Comparison of ENCODE assay signal across 10 cellular contexts in genomic region chr21:34642211-34643075, GRCh38. TPM values are rescaled to one million over a fixed set of nuclear protein-coding genes. Genes with fewer than 3 reads are reported as not detected.
DNase-seq lines count a peak whose midpoint lies in the region; ATAC-seq, FAIRE-seq and TF ChIP-seq lines count a peak whose summit lies in the region.
"Had no signal": no experiment of that assay in that cellular context is flagged by ENCODE, and none has a peak within 500 bp of the region (broad histone marks: within the 10 kb centered on the region; RNA-seq: fewer than 3 reads in every experiment).

No MANE protein-coding gene starts in this region.

- 0 out of 2 replicates have a peak overlapping the region, but pooled peaks have one; percentile 6 for H3K4me3 ChIP-seq in GM12878

- SMC1A ChIA-PET in GM12878 (lab: Charles Lee; ENCODE audit: uncharacterized antibody, unreplicated experiment), result interaction anchor here (0.8 to 6.0 kb wide), 8 partner anchors 11 to 53 kb away, joined by 3 to 24 read pairs (median 4); partner anchors contain the start of gene CLIC6

- H3K27me3 Mint-ChIP-seq in osteocyte (ENCODE audit: unreplicated experiment), result peaks cover 9% of the 10 kb centered on the region

- no peaks in the 10 kb centered on the region for H4K20me1 ChIP-seq in GM12878 (ENCODE audit: control insufficient read depth, insufficient read depth)

- peak; percentile 66 for FAIRE-seq in GM12878 (lab: Jason Lieb, UNC)
- FAIRE-seq: TTC549 had no signal

- POLR2A ChIA-PET in GM12878 (lab: Charles Lee), result interaction anchor here (0.8 to 1.6 kb wide), 3 partner anchors 25 to 667 kb away, joined by 3 to 6 read pairs (median 6); no protein-coding TSS in a partner anchor

- CTCF ChIA-PET in GM12878 (lab: Yijun Ruan, JAX), result interaction anchor here (1.0 to 2.7 kb wide), 6 partner anchors 11 to 51 kb away, joined by 3 to 16 read pairs (median 6); no protein-coding TSS in a partner anchor

- H3K9ac ChIP-seq in GM12878 (ENCODE audit: control insufficient read depth, insufficient read depth, low read length), result peak overlapping the region; percentile 13

- no peak for TF ChIP-seq RAD21 in GM12878 (IDR thresholded peaks at IDR 0.05; ENCODE audit: insufficient read depth, low read depth, low read length)

- DNase-seq in GM03348 (ENCODE audit: low spot score) (peak; percentile 55), GM12878 (ENCODE audit: low read depth, low spot score) (peak; percentile 87), osteocyte (ENCODE audit: extremely low spot score, unreplicated experiment) (no peak), sciatic nerve (ENCODE audit: low spot score) (no peak), activated gamma-delta T cell (lab: John Stamatoyannopoulos, UW) (no peak)
- no peak for DNase-seq in activated naive CD4-positive, alpha-beta T cell (lab: John Stamatoyannopoulos, UW)

- H3K4me1 ChIP-seq in GM12878 (ENCODE audit: control insufficient read depth, insufficient read depth, low read length), result peaks cover 60% of the 10 kb centered on the region

- no peaks in the 10 kb centered on the region for H3K36me3 Mint-ChIP-seq in osteocyte (ENCODE audit: unreplicated experiment)

- H3K27me3 ChIP-seq in GM12878 (replicated peaks in 1 of 2; ENCODE audit: control insufficient read depth in 2 of 2, insufficient read depth in 2 of 2, low read length in 1 of 2), result no peaks in the 10 kb centered on the region

- TF ChIP-seq POLR2A in GM12878 (IDR thresholded peaks at IDR 0.05; ENCODE audit: low read depth, low read length), result no peak; the same call in 1 of the 2 replicates

- TF ChIP-seq CTCF in GM12878 (IDR thresholded peaks at IDR 0.05 in 2 of 3, conservative IDR thresholded peaks at IDR 0.05 in 1 of 3; ENCODE audit: control insufficient read depth in 2 of 3, extremely low read depth in 1 of 3, insufficient read depth in 1 of 3, low read depth in 3 of 3, low read length in 3 of 3) (no peak), osteocyte (IDR thresholded peaks at IDR 0.05) (no peak)

- BruUV-seq in GM12878 (replicated peaks; lab: Mats Ljungman, UMichigan), result no TSS peak

- H3K36me3 ChIP-seq in GM12878 (ENCODE audit: control insufficient read depth in 2 of 2, insufficient read depth in 2 of 2, low read length in 1 of 2), result no peaks in the 10 kb centered on the region

- ATAC-seq in GM19467 (IDR thresholded peaks at IDR 0.05; ENCODE audit: unreplicated experiment), result peak; percentile 61
- peak; percentile 55 for ATAC-seq in HG03175 (IDR thresholded peaks at IDR 0.05; ENCODE audit: unreplicated experiment)
- ATAC-seq in GM12878, result peak; percentile 77
- no peak for ATAC-seq in sciatic nerve

- H3K4me1 Mint-ChIP-seq in osteocyte (ENCODE audit: unreplicated experiment), result no peaks in the 10 kb centered on the region

- H3K4me3 Mint-ChIP-seq in osteocyte (ENCODE audit: unreplicated experiment), result no peak overlapping the region

- no peak overlapping the region for H3K27ac Mint-ChIP-seq in osteocyte (ENCODE audit: unreplicated experiment)

- no peaks in the 10 kb centered on the region for H3K79me2 ChIP-seq in GM12878 (ENCODE audit: control insufficient read depth, insufficient read depth, low read length)

- in situ Hi-C loops in GM12878 (cut with MboI), result no loop called here

- no peaks in the 10 kb centered on the region for H3K9me3 Mint-ChIP-seq in osteocyte (ENCODE audit: unreplicated experiment)

- H2AFZ ChIP-seq in GM12878 (ENCODE audit: control insufficient read depth, low read depth, low read length), result peak overlapping the region; percentile 18

- peak in 1 of 2 experiments; percentile 65; a peak in 2 of 4 replicates for TF ChIP-seq EP300 in GM12878 (IDR thresholded peaks at IDR 0.05; ENCODE audit: borderline replicate concordance in 1 of 2, control insufficient read depth in 1 of 2, low read depth in 2 of 2, low read length in 2 of 2)

- H3K9me3 ChIP-seq in GM12878 (replicated peaks; ENCODE audit: control insufficient read depth, insufficient read depth, low read length), result no peaks in the 10 kb centered on the region; the same call in 2 of the 3 replicates

- H3K4me2 ChIP-seq in GM12878 (ENCODE audit: control insufficient read depth, insufficient read depth), result peak overlapping the region; percentile 17

- RAD21 ChIA-PET in GM12878 (lab: Charles Lee; ENCODE audit: unreplicated experiment), result interaction anchor here (0.9 to 1.2 kb wide), 3 partner anchors 11 to 55 kb away, joined by 3 read pairs; no protein-coding TSS in a partner anchor

- intact Hi-C loops in GM12878 (cut with micrococcal nuclease; ENCODE audit: unreplicated experiment) (loop anchor here (1.0 to 5.0 kb wide), 2 partner anchors 31 to 225 kb away; no protein-coding TSS in a partner anchor), sciatic nerve (cut with DNase I) (no loop called here)

- peak overlapping the region; percentile 97 for H3K27ac ChIP-seq in GM12878 (ENCODE audit: control insufficient read depth, insufficient read depth)

- 2% methylated on average over 7 of the region's 7 CpGs for WGBS in GM12878 (ENCODE audit: insufficient coverage, insufficient replicate concordance, low lambda C conversion rate, missing lambda C conversion rate)

TF ChIP-seq in GM12878, 131 proteins besides CTCF, POLR2A, EP300 and RAD21 (continues in another document):
- no peak; the same call in 1 of the 2 replicates for TF ChIP-seq CREM (IDR thresholded peaks at IDR 0.05; ENCODE audit: low read depth)
- no peak for TF ChIP-seq MAX (IDR thresholded peaks at IDR 0.05; ENCODE audit: low read depth, low read length)
- no peak for TF ChIP-seq SMC3 (IDR thresholded peaks at IDR 0.05; ENCODE audit: borderline replicate concordance, low read length)
- no peak for TF ChIP-seq HSF1 (IDR thresholded peaks at IDR 0.05; ENCODE audit: low read depth, low read length)
- TF ChIP-seq CHD4 (IDR thresholded peaks at IDR 0.05), result no peak

RNA-seq across cellular contexts. Expression of gene CLIC6, which starts 26.4 kb away (rescaled TPM):
- total RNA-seq in GM12878 (2013; cell fraction: nucleolus; rRNA removed), result 7.1 and 7.6 TPM in 2 replicates
- total RNA-seq in GM12878 (2014; rRNA removed) (9.3 and 10.0 TPM in 2 replicates), GM12878 (2014; rRNA removed; fragmentation: Illumina TruSeq; extraction: Trizol) (10.8 and 10.9 TPM in 2 replicates), GM12878 (2021) (31.9 and 34.1 TPM in 2 replicates), osteocyte (0.16 and 0.40 TPM in 2 replicates), sciatic nerve (4.7 TPM)
- polyA plus RNA-seq in GM12878 (2011; ENCODE audit: low read depth), result 13.8 TPM
- polyA plus RNA-seq in GM12878 (2011; rRNA removed) (5.7 and 6.6 TPM in 2 replicates), GM12878 (2014; fragmentation: Illumina TruSeq; extraction: Trizol) (32.2 and 39.5 TPM in 2 replicates), GM12878 (2014; fragmentation: Nextera tagmentation; extraction: Ambion mirVana) (10 to 100 TPM in 1 of 2 experiments, 1 to 10 TPM in 1; 8.4 to 15.4 TPM), GM12878 (2014; rRNA removed) (13.0 and 13.4 TPM in 2 replicates), GM12878 (2016; fragmentation: Nextera tagmentation; extraction: Ambion mirVana) (10 to 100 TPM in 1 of 2 experiments, 1 to 10 TPM in 1; 9.0 to 11.4 TPM)
- 3.2 and 5.1 TPM in 2 replicates for polyA plus RNA-seq in GM12878 (2011; cell fraction: cytosol; rRNA removed)
- 3.4 and 5.3 TPM in 2 replicates for polyA plus RNA-seq in GM12878 (2011; cell fraction: nucleus; rRNA removed)
- polyA plus RNA-seq in GM12878 (2012), result 16.6 and 19.3 TPM in 2 replicates
- polyA minus RNA-seq in GM12878 (2011; rRNA and poly(A)+ RNA removed), result 1.6 and 2.3 TPM in 2 replicates
- 1.7 and 2.1 TPM in 2 replicates for polyA minus RNA-seq in GM12878 (2011; cell fraction: cytosol; rRNA and poly(A)+ RNA removed)
- 0.85 and 1.7 TPM in 2 replicates for polyA minus RNA-seq in GM12878 (2011; cell fraction: nucleus; rRNA and poly(A)+ RNA removed)
- total RNA-seq: MCF 10A had no signal

RNA-seq across cellular contexts. Expression of gene RCAN1, which starts 27.5 kb away (rescaled TPM):
- 1.9 and 2.1 TPM in 2 replicates for total RNA-seq in GM12878 (2013; cell fraction: nucleolus; rRNA removed)
- total RNA-seq in GM12878 (2014; rRNA removed) (10.1 and 10.5 TPM in 2 replicates), GM12878 (2014; rRNA removed; fragmentation: Illumina TruSeq; extraction: Trizol) (11.0 and 11.4 TPM in 2 replicates), GM12878 (2021) (11.1 and 12.9 TPM in 2 replicates), osteocyte (61.5 and 68.5 TPM in 2 replicates), sciatic nerve (60.9 TPM)
- 4.7 TPM for polyA plus RNA-seq in GM12878 (2011; ENCODE audit: low read depth)
- polyA plus RNA-seq in GM12878 (2011; rRNA removed) (6.7 and 8.0 TPM in 2 replicates), GM12878 (2014; fragmentation: Illumina TruSeq; extraction: Trizol) (12.2 and 13.5 TPM in 2 replicates), GM12878 (2014; fragmentation: Nextera tagmentation; extraction: Ambion mirVana) (1 to 10 TPM; 5.1 to 8.8 TPM), GM12878 (2014; rRNA removed) (10.1 and 11.2 TPM in 2 replicates), GM12878 (2016; fragmentation: Nextera tagmentation; extraction: Ambion mirVana) (10 to 100 TPM in 1 of 2 experiments, 1 to 10 TPM in 1; 2.8 to 12.3 TPM)
- 3.1 and 3.3 TPM in 2 replicates for polyA plus RNA-seq in GM12878 (2011; cell fraction: cytosol; rRNA removed)
- polyA plus RNA-seq in GM12878 (2011; cell fraction: nucleus; rRNA removed), result 1.9 and 2.8 TPM in 2 replicates
- polyA plus RNA-seq in GM12878 (2012), result 5.2 and 5.7 TPM in 2 replicates
- 4.7 and 4.8 TPM in 2 replicates for polyA minus RNA-seq in GM12878 (2011; rRNA and poly(A)+ RNA removed)
- 1.3 and 3.5 TPM in 2 replicates for polyA minus RNA-seq in GM12878 (2011; cell fraction: cytosol; rRNA and poly(A)+ RNA removed)
- polyA minus RNA-seq in GM12878 (2011; cell fraction: nucleus; rRNA and poly(A)+ RNA removed), result 0.85 and 1.7 TPM in 2 replicates

Comparison
In these comparisons a context has a peak if more than half of its experiments do, and no peak if none do; other contexts are left out.
1. DNase-seq: peak in GM03348 (single experiment) and GM12878 (single experiment); none in osteocyte (single experiment), activated naive CD4-positive, alpha-beta T cell (0 of 4), sciatic nerve (single experiment) and activated gamma-delta T cell (single experiment).